In the genomic region with DNA sequence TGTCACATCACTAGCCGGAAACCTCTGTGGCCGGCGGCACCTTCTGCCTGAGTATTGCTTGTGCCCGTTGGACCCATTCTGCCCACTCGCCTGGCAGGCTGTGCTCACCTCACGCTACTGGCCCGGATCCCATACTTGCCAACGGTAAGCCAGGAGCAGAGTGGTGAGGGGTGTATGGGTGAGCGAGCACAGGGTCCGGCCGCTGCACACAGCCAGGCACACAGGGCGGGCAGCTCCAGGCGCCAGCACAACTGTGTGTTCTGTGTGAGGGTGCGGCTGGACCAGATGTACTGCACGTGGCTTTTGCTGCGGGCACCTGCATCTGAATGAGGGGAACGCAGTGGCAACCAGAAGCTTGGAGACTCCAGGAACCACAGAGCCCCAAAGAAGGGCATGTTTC, we compare ENCODE assay signal across 22 cellular contexts.
A peak's percentile ranks its signal among the peaks of the same experiment; 100 is the strongest.
DNase-seq lines count a peak whose midpoint lies in the region; ATAC-seq, FAIRE-seq and TF ChIP-seq lines count a peak whose summit lies in the region.
"Had no signal": no experiment of that assay in that cellular context is flagged by ENCODE, and none has a peak within 500 bp of the region (broad histone marks: within the 10 kb centered on the region; RNA-seq: fewer than 3 reads in every experiment).

No MANE protein-coding gene starts in this region.

- H3K27ac Mint-ChIP-seq in GM23338: no peak overlapping the region
- H3K27ac Mint-ChIP-seq: CD4-positive, alpha-beta memory T cell had no signal

- H3K36me3 ChIP-seq in GM23338 (ENCODE audit: insufficient read depth) (no peaks in the 10 kb centered on the region), kidney (ENCODE audit: control insufficient read depth in 1 of 2, insufficient read depth in 2 of 2, low read length in 2 of 2) (no peaks in the 10 kb centered on the region), spleen (no peaks in the 10 kb centered on the region)

- H3K27me3 Mint-ChIP-seq in GM23338 (ENCODE audit: insufficient read depth, low read depth, poor library complexity): no peaks in the 10 kb centered on the region
- H3K27me3 Mint-ChIP-seq: CD4-positive, alpha-beta memory T cell had no signal

- 88 to 98% (median 94%) methylated on average over 8 to 17 of the region's 17 CpGs for WGBS in spleen, 5 donors

- no peaks in the 10 kb centered on the region for H3K79me2 ChIP-seq in GM23338 (replicated peaks; ENCODE audit: insufficient read depth)

- ATAC-seq in GM23338 (no peak), HG03280 (IDR thresholded peaks at IDR 0.05; ENCODE audit: unreplicated experiment) (no peak), GM21737 (IDR thresholded peaks at IDR 0.05; ENCODE audit: unreplicated experiment) (no peak)
- ATAC-seq: K562 had no signal

- H3K4me3 ChIP-seq in GM23338 (no peak overlapping the region), kidney (ENCODE audit: low read length in 2 of 2) (no peak overlapping the region), spleen (no peak overlapping the region)
- H3K4me3 ChIP-seq: GM23248, K562 had no signal

- H3K4me3 Mint-ChIP-seq in GM23338: no peak overlapping the region
- H3K4me3 Mint-ChIP-seq: CD4-positive, alpha-beta memory T cell had no signal

- no peak overlapping the region for H3K9ac ChIP-seq in kidney (ENCODE audit: low read length in 2 of 2)
- H3K9ac ChIP-seq: GM23248 had no signal

- H3K4me2 ChIP-seq in GM23338: no peak overlapping the region

- H3K27ac ChIP-seq in GM23338 (ENCODE audit: low read depth) (no peak overlapping the region), kidney (ENCODE audit: low read depth in 2 of 2, low read length in 2 of 2) (no peak overlapping the region), spleen (no peak overlapping the region)
- H3K27ac ChIP-seq: C4-2B, GM23248, HL-60 had no signal

- no peaks in the 10 kb centered on the region for H3F3A ChIP-seq in GM23338 (replicated peaks; ENCODE audit: low read depth)

- no peaks in the 10 kb centered on the region for H3K4me1 Mint-ChIP-seq in GM23338
- H3K4me1 Mint-ChIP-seq: CD4-positive, alpha-beta memory T cell had no signal

- no peaks in the 10 kb centered on the region for H3K9me3 ChIP-seq in kidney (ENCODE audit: control insufficient read depth in 1 of 2, low read length in 2 of 2)
- peaks cover 0 to 28% (median 0%) of the 10 kb centered on the region in 8 donors for H3K9me3 ChIP-seq in spleen

- H4K20me1 ChIP-seq in GM23338 (replicated peaks; ENCODE audit: insufficient read depth): no peaks in the 10 kb centered on the region

- H3K27me3 ChIP-seq in GM23338 (ENCODE audit: insufficient read depth): no peaks in the 10 kb centered on the region
- no peaks in the 10 kb centered on the region for H3K27me3 ChIP-seq in spleen (replicated peaks in 1 of 7)

- TF ChIP-seq POLR2A in spleen (IDR thresholded peaks at IDR 0.05): no peak

- DNase-seq in GM23338 (ENCODE audit: low spot score) (no peak), kidney (peak; percentile 63), spleen (peak; percentile 73), GM19240 (ENCODE audit: insufficient read length, low spot score) (no peak)
- DNase-seq: ACHN; AML-193; CD4-positive, alpha-beta memory T cell; DMS153; DMS79; GDM1; GM23248; HCEC 1CT; IMR-90 had no signal

- H3K9me3 Mint-ChIP-seq in GM23338: no peaks in the 10 kb centered on the region

- intact Hi-C loops in kidney (cut with DNase I): no loop called here
- intact Hi-C loops in spleen (cut with DNase I; ENCODE audit: low total_unique reads): no loop called here

- peaks cover 4% of the 10 kb centered on the region; the same call in 1 of the 2 replicates for H3K9me2 ChIP-seq in GM23338 (ENCODE audit: insufficient read depth)

- no peaks in the 10 kb centered on the region for H3K4me1 ChIP-seq in GM23338 (ENCODE audit: insufficient read depth)
- H3K4me1 ChIP-seq in kidney (ENCODE audit: control insufficient read depth in 1 of 2, insufficient read depth in 1 of 2, low read depth in 1 of 2, low read length in 2 of 2): no peaks in the 10 kb centered on the region
- no peaks in the 10 kb centered on the region for H3K4me1 ChIP-seq in spleen

- no peak for FAIRE-seq in kidney (lab: Jason Lieb, UNC)
- FAIRE-seq: A204.1, GM12892, GM18507, H54, K562 had no signal

- H2AFZ ChIP-seq in GM23338: peak overlapping the region; percentile 32; the same call in 1 of the 2 replicates
- H2AFZ ChIP-seq: GM23248 had no signal

- TF ChIP-seq CTCF in GM23338 (conservative IDR thresholded peaks at IDR 0.05; ENCODE audit: low read depth in 2 of 2): no peak
- no peak for TF ChIP-seq CTCF in kidney (IDR thresholded peaks at IDR 0.05; ENCODE audit: borderline replicate concordance, extremely low read depth, insufficient read depth)
- no peak for TF ChIP-seq CTCF in spleen (IDR thresholded peaks at IDR 0.05 in 8 of 11, conservative IDR thresholded peaks at IDR 0.05 in 3 of 11)

- H3K36me3 Mint-ChIP-seq in GM23338 (ENCODE audit: low read depth): no peaks in the 10 kb centered on the region
- H3K36me3 Mint-ChIP-seq: CD4-positive, alpha-beta memory T cell had no signal

TF ChIP-seq in GM23338, 12 proteins besides CTCF, POLR2A, EP300 and RAD21 (continues in another document):
- TF ChIP-seq JUNB (IDR thresholded peaks at IDR 0.05; ENCODE audit: unreplicated experiment) (no peak), POLR2AphosphoS5 (IDR thresholded peaks at IDR 0.05; ENCODE audit: low read depth) (no peak), ZNF331 (CRISPR knock-in tag; IDR thresholded peaks at IDR 0.05; ENCODE audit: low read depth) (no peak), EZH2phosphoT487 (IDR thresholded peaks at IDR 0.05; ENCODE audit: unreplicated experiment) (no peak), ETS1 (IDR thresholded peaks at IDR 0.05) (no peak)
- TF ChIP-seq, protein P1, sequence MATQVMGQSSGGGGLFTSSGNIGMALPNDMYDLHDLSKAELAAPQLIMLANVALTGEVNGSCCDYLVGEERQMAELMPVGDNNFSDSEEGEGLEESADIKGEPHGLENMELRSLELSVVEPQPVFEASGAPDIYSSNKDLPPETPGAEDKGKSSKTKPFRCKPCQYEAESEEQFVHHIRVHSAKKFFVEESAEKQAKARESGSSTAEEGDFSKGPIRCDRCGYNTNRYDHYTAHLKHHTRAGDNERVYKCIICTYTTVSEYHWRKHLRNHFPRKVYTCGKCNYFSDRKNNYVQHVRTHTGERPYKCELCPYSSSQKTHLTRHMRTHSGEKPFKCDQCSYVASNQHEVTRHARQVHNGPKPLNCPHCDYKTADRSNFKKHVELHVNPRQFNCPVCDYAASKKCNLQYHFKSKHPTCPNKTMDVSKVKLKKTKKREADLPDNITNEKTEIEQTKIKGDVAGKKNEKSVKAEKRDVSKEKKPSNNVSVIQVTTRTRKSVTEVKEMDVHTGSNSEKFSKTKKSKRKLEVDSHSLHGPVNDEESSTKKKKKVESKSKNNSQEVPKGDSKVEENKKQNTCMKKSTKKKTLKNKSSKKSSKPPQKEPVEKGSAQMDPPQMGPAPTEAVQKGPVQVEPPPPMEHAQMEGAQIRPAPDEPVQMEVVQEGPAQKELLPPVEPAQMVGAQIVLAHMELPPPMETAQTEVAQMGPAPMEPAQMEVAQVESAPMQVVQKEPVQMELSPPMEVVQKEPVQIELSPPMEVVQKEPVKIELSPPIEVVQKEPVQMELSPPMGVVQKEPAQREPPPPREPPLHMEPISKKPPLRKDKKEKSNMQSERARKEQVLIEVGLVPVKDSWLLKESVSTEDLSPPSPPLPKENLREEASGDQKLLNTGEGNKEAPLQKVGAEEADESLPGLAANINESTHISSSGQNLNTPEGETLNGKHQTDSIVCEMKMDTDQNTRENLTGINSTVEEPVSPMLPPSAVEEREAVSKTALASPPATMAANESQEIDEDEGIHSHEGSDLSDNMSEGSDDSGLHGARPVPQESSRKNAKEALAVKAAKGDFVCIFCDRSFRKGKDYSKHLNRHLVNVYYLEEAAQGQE (IDR thresholded peaks at IDR 0.05; ENCODE audit: unreplicated experiment): no peak

Comparison
In these comparisons a context has a peak if more than half of its experiments do, and no peak if none do; other contexts are left out.
1. DNase-seq: peak in kidney (single experiment) and spleen (single experiment); none in GM23338 (single experiment) and GM19240 (single experiment).